18 cellular contexts compared by ENCODE assay signal in genomic region chr6:56758120-56758519, GRCh38.
A peak's percentile ranks its signal among the peaks of the same experiment; 100 is the strongest.
DNase-seq lines count a peak whose midpoint lies in the region; TF ChIP-seq lines count a peak whose summit lies in the region.
"Had no signal": no experiment of that assay in that cellular context is flagged by ENCODE, and none has a peak within 500 bp of the region (broad histone marks: within the 10 kb centered on the region; RNA-seq: fewer than 3 reads in every experiment).

No MANE protein-coding gene starts in this region.

- H3K79me2 ChIP-seq in KMS-11 (ENCODE audit: insufficient read depth, low read depth) (peaks cover 97% of the 10 kb centered on the region), osteoblast (ENCODE audit: insufficient read depth, low read length) (peaks cover 99% of the 10 kb centered on the region)

- peak overlapping the region; percentile 19; the same call in 1 of the 2 replicates for H3K9ac ChIP-seq in KMS-11

- no peak overlapping the region for H3K4me3 ChIP-seq in KMS-11 (IDR thresholded peaks at IDR 0.05; ENCODE audit: insufficient read depth, low read depth, low read length)
- no peak overlapping the region for H3K4me3 ChIP-seq in ectodermal cell (ENCODE audit: insufficient read depth, low read depth, low read length)
- no peak overlapping the region for H3K4me3 ChIP-seq in osteoblast (ENCODE audit: insufficient read depth, low read length)
- H3K4me3 ChIP-seq: smooth muscle cell, vagina had no signal

- H3K36me3 ChIP-seq in KMS-11 (ENCODE audit: insufficient read depth) (no peaks in the 10 kb centered on the region), ectodermal cell (ENCODE audit: control insufficient read depth, insufficient read depth, low read length) (no peaks in the 10 kb centered on the region), osteoblast (ENCODE audit: insufficient read depth, low read length) (no peaks in the 10 kb centered on the region)
- H3K36me3 ChIP-seq: BE2C, vagina had no signal

- no peaks in the 10 kb centered on the region for H3K4me1 Mint-ChIP-seq in nephron progenitor cell
- H3K4me1 Mint-ChIP-seq: stimulated activated naive B cell treated with anti-CD40 and anti-IgM and Interleukin-4, amounts not matched to agents 10 μg/mL and 1 μg/mL and 100 μg/mL, for 72 hours had no signal

- H3K27me3 Mint-ChIP-seq in nephron progenitor cell (ENCODE audit: low read depth, poor library complexity) = peaks cover 5% of the 10 kb centered on the region
- H3K27me3 Mint-ChIP-seq: stimulated activated naive B cell treated with anti-CD40 and anti-IgM and Interleukin-4, amounts not matched to agents 10 μg/mL and 1 μg/mL and 100 μg/mL, for 72 hours had no signal

- H3K9me3 ChIP-seq in ectodermal cell (ENCODE audit: control insufficient read depth, low read length) (no peaks in the 10 kb centered on the region), osteoblast (ENCODE audit: low read depth, low read length) (no peaks in the 10 kb centered on the region)
- H3K9me3 ChIP-seq: BE2C, vagina had no signal

- no peaks in the 10 kb centered on the region for H3K9me3 Mint-ChIP-seq in nephron progenitor cell
- H3K9me3 Mint-ChIP-seq: activated naive CD4-positive, alpha-beta T cell treated with anti-CD3 and anti-CD28 coated beads, Interleukin-2, amount 50 U/mL, for 72 hours; stimulated activated naive B cell treated with anti-CD40 and anti-IgM and Interleukin-4, amounts not matched to agents 10 μg/mL and 1 μg/mL and 100 μg/mL, for 72 hours had no signal

- no peaks in the 10 kb centered on the region for H3K36me3 Mint-ChIP-seq in nephron progenitor cell (ENCODE audit: low read depth)
- H3K36me3 Mint-ChIP-seq: activated naive CD4-positive, alpha-beta T cell treated with anti-CD3 and anti-CD28 coated beads, Interleukin-2, amount 50 U/mL, for 72 hours; stimulated activated naive B cell treated with anti-CD40 and anti-IgM and Interleukin-4, amounts not matched to agents 10 μg/mL and 1 μg/mL and 100 μg/mL, for 72 hours had no signal

- no peak overlapping the region for H3K4me3 Mint-ChIP-seq in nephron progenitor cell
- H3K4me3 Mint-ChIP-seq: stimulated activated naive B cell treated with anti-CD40 and anti-IgM and Interleukin-4, amounts not matched to agents 10 μg/mL and 1 μg/mL and 100 μg/mL, for 72 hours; T-helper 17 cell had no signal

- H3K27me3 ChIP-seq in KMS-11 (ENCODE audit: insufficient read depth, low read depth) = no peaks in the 10 kb centered on the region
- H3K27me3 ChIP-seq in ectodermal cell (ENCODE audit: control insufficient read depth, insufficient read depth, low read length, poor library complexity, severe bottlenecking) = no peaks in the 10 kb centered on the region
- no peaks in the 10 kb centered on the region for H3K27me3 ChIP-seq in osteoblast (ENCODE audit: insufficient read depth, low read length)
- H3K27me3 ChIP-seq: BE2C, foreskin keratinocyte, vagina had no signal

- H3K27ac Mint-ChIP-seq in nephron progenitor cell = no peak overlapping the region
- H3K27ac Mint-ChIP-seq: activated naive CD4-positive, alpha-beta T cell treated with anti-CD3 and anti-CD28 coated beads, Interleukin-2, amount 50 U/mL, for 72 hours; stimulated activated naive B cell treated with anti-CD40 and anti-IgM and Interleukin-4, amounts not matched to agents 10 μg/mL and 1 μg/mL and 100 μg/mL, for 72 hours; T-helper 17 cell had no signal

- DNase-seq in DMS79 treated with DMSO at 0.1 percent for 48 hours (lab: John Stamatoyannopoulos, UW) (peak; percentile 44), osteoblast (ENCODE audit: insufficient read length, low spot score, missing footprints) (no peak), nephron progenitor cell (no peak), OCI-M2 (lab: John Stamatoyannopoulos, UW; ENCODE audit: unreplicated experiment) (no peak), A172 (ENCODE audit: low spot score) (no peak)
- no peak for DNase-seq in activated CD8-positive, alpha-beta memory T cell treated with anti-CD3 and anti-CD28 coated beads for 24 hours
- DNase-seq: activated CD4-positive, alpha-beta T cell treated with anti-CD3 and anti-CD28 coated beads for 1 hour; BE2C; NCI-H187 treated with DMSO at 0.1 percent for 48 hours; NCI-H526 treated with DMSO at 0.1 percent for 48 hours; stimulated activated naive B cell treated with anti-CD40 and anti-IgM and Interleukin-4, amounts not matched to agents 10 μg/mL and 1 μg/mL and 100 μg/mL, for 72 hours; T-helper 17 cell had no signal

- H3K4me2 ChIP-seq in KMS-11 (peak overlapping the region; percentile 46), osteoblast (ENCODE audit: insufficient read depth, low read length) (no peak overlapping the region)
- H3K4me2 ChIP-seq: smooth muscle cell had no signal

- peak overlapping the region; percentile 88 for H3K27ac ChIP-seq in KMS-11
- peak overlapping the region; percentile 19 for H3K27ac ChIP-seq in ectodermal cell (ENCODE audit: insufficient read depth, low read depth, low read length, poor library complexity, severe bottlenecking)
- peak overlapping the region; percentile 60 for H3K27ac ChIP-seq in osteoblast (ENCODE audit: low read depth, low read length)
- H3K27ac ChIP-seq: foreskin keratinocyte, vagina had no signal

- no peak overlapping the region for H2AFZ ChIP-seq in KMS-11 (ENCODE audit: low read depth)
- H2AFZ ChIP-seq in osteoblast (ENCODE audit: low read length) = no peak overlapping the region

- H4K20me1 ChIP-seq in KMS-11 (ENCODE audit: insufficient read depth) = 0 out of 2 replicates have a peak, but pooled peaks cover 4% of the 10 kb centered on the region
- H4K20me1 ChIP-seq in osteoblast (ENCODE audit: insufficient read depth, low read length) = peaks cover 17% of the 10 kb centered on the region

- TF ChIP-seq CTCF in KMS-11 (conservative IDR thresholded peaks at IDR 0.05; ENCODE audit: low read depth, low read length) (0 out of 2 replicates have a peak, but pooled peaks have one; percentile 6), osteoblast (IDR thresholded peaks at IDR 0.05; ENCODE audit: extremely low read depth, low read depth, low read length) (no peak), nephron progenitor cell (IDR thresholded peaks at IDR 0.05) (no peak)

- H3K4me1 ChIP-seq in KMS-11 (ENCODE audit: low read depth, poor library complexity, severe bottlenecking) (peaks cover 100% of the 10 kb centered on the region), ectodermal cell (ENCODE audit: control insufficient read depth, insufficient read depth, low read length) (peaks cover 25% of the 10 kb centered on the region), osteoblast (ENCODE audit: insufficient read depth, low read length) (peaks cover 31% of the 10 kb centered on the region)
- H3K4me1 ChIP-seq: BE2C had no signal

Comparison
In these comparisons a context has a peak if more than half of its experiments do, and no peak if none do; other contexts are left out.
1. H3K27ac ChIP-seq: peak in every context shown above with its lines; median percentile 88 in KMS-11; 60 in osteoblast; 19 in ectodermal cell.